1 cellular context compared by ENCODE assay signal in genomic region chr11:19595840-19596751, GRCh38.
TF ChIP-seq lines count a peak whose summit lies in the region.

No MANE protein-coding gene starts in this region.

TF ChIP-seq in SK-N-SH treated with all-trans-retinoic acid at 6 μM for 48 hours, 23 proteins besides CTCF, POLR2A, EP300 and RAD21 (continued from another document):
- TF ChIP-seq CREB5 (CRISPR knock-in tag; IDR thresholded peaks at IDR 0.05; ENCODE audit: low read depth) (peak; percentile 90), BACH2 (CRISPR knock-in tag; IDR thresholded peaks at IDR 0.05; ENCODE audit: borderline replicate concordance) (no peak), POU6F1 (CRISPR knock-in tag; IDR thresholded peaks at IDR 0.05; ENCODE audit: borderline replicate concordance, low read depth) (no peak), OSR1 (CRISPR knock-in tag; IDR thresholded peaks at IDR 0.05) (no peak), ZC3H10 (CRISPR knock-in tag; IDR thresholded peaks at IDR 0.05) (no peak), PPARA (CRISPR knock-in tag; IDR thresholded peaks at IDR 0.05; ENCODE audit: borderline replicate concordance) (no peak)
- TF ChIP-seq, protein P1, sequence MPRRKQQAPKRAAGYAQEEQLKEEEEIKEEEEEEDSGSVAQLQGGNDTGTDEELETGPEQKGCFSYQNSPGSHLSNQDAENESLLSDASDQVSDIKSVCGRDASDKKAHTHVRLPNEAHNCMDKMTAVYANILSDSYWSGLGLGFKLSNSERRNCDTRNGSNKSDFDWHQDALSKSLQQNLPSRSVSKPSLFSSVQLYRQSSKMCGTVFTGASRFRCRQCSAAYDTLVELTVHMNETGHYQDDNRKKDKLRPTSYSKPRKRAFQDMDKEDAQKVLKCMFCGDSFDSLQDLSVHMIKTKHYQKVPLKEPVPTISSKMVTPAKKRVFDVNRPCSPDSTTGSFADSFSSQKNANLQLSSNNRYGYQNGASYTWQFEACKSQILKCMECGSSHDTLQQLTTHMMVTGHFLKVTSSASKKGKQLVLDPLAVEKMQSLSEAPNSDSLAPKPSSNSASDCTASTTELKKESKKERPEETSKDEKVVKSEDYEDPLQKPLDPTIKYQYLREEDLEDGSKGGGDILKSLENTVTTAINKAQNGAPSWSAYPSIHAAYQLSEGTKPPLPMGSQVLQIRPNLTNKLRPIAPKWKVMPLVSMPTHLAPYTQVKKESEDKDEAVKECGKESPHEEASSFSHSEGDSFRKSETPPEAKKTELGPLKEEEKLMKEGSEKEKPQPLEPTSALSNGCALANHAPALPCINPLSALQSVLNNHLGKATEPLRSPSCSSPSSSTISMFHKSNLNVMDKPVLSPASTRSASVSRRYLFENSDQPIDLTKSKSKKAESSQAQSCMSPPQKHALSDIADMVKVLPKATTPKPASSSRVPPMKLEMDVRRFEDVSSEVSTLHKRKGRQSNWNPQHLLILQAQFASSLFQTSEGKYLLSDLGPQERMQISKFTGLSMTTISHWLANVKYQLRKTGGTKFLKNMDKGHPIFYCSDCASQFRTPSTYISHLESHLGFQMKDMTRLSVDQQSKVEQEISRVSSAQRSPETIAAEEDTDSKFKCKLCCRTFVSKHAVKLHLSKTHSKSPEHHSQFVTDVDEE (CRISPR knock-in tag; IDR thresholded peaks at IDR 0.05), result peak; percentile 50; the same call in 1 of the 2 replicates
